In the genomic region with DNA sequence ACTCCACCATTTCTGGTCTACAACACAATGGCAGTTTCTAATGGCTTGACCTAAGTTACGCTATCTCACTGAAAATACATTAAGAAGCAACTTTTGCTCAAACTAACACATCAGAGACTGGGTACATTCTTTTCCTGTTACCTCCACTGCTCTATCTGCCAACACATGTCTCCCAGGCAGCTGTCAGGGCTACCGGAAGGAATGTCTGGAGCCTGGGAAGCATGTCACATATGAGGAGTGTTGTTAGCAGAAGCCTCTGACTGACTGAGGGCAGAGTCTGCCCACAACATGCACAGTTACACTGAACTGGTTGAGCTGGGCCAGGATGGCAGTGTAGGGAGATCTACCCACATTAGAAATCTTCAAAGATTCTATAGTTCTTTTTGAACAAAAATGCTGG, we compare ENCODE assay signal across 14 cellular contexts.
"Had no signal": no experiment of that assay in that cellular context is flagged by ENCODE, and none has a peak within 500 bp of the region (broad histone marks: within the 10 kb centered on the region; RNA-seq: fewer than 3 reads in every experiment).

No MANE protein-coding gene starts in this region.

- H3K27ac ChIP-seq: body of pancreas, heart right ventricle, neutrophil, right atrium auricular region, tibial nerve had no signal

- DNase-seq: activated CD4-positive, alpha-beta memory T cell treated with anti-CD3 and anti-CD28 coated beads for 36 hours; activated naive CD4-positive, alpha-beta T cell; activated T-cell treated with anti-CD3 and anti-CD28 coated beads, Interleukin-2, amount 50 U/mL, for 72 hours; body of pancreas; dermis blood vessel endothelial cell; heart right ventricle; midbrain; naive thymus-derived CD4-positive, alpha-beta T cell; stimulated activated CD4-positive, alpha-beta T cell treated with anti-CD3 and anti-CD28 coated beads, Interleukin-1b, Interleukin-23, amount 100 ng/mL, for 48 hours; T-helper 9 cell had no signal

- ATAC-seq: activated T-cell treated with anti-CD3 and anti-CD28 coated beads, Interleukin-2, amount 50 U/mL, for 72 hours; body of pancreas; heart right ventricle; naive thymus-derived CD4-positive, alpha-beta T cell; stimulated activated memory B cell treated with anti-CD40 and anti-IgM and Interleukin-4, amounts not matched to agents 10 μg/mL and 1 μg/mL and 100 μg/mL, for 72 hours had no signal

- H3K4me1 ChIP-seq: body of pancreas, right atrium auricular region, tibial nerve had no signal

- H3K4me3 ChIP-seq: body of pancreas, heart right ventricle, right atrium auricular region, tibial nerve had no signal

- H3K27me3 ChIP-seq: body of pancreas, heart right ventricle, neutrophil, right atrium auricular region, tibial nerve had no signal

- H3K36me3 ChIP-seq: neutrophil, right atrium auricular region had no signal
